Comparison of ENCODE assay signal across 15 cellular contexts in genomic region chr9:133953976-133954709, GRCh38. TPM values are rescaled to one million over a fixed set of nuclear protein-coding genes. Genes with fewer than 3 reads are reported as not detected.
DNase-seq lines count a peak whose midpoint lies in the region; ATAC-seq and TF ChIP-seq lines count a peak whose summit lies in the region.
"Had no signal": no experiment of that assay in that cellular context is flagged by ENCODE, and none has a peak within 500 bp of the region (broad histone marks: within the 10 kb centered on the region; RNA-seq: fewer than 3 reads in every experiment).

No MANE protein-coding gene starts in this region.

- H3K4me2 ChIP-seq in OCI-LY7 (ENCODE audit: low read length) (peak overlapping the region; percentile 69), osteoblast (ENCODE audit: insufficient read depth, low read length) (no peak overlapping the region)

- no peak overlapping the region for H3K4me3 ChIP-seq in CD8-positive, alpha-beta T cell (ENCODE audit: low read depth, low read length)
- H3K4me3 ChIP-seq in OCI-LY7 (ENCODE audit: low read depth, low read length, poor library complexity, severe bottlenecking), result peak overlapping the region; percentile 46
- H3K4me3 ChIP-seq in suprapubic skin, result no peak overlapping the region
- H3K4me3 ChIP-seq in osteoblast (ENCODE audit: insufficient read depth, low read length), result no peak overlapping the region
- H3K4me3 ChIP-seq: cardiac muscle cell, transverse colon had no signal

- no peaks in the 10 kb centered on the region for H3K27me3 ChIP-seq in CD8-positive, alpha-beta T cell (ENCODE audit: insufficient read depth, low read length)
- H3K27me3 ChIP-seq in suprapubic skin, result no peaks in the 10 kb centered on the region
- H3K27me3 ChIP-seq in osteoblast (ENCODE audit: insufficient read depth, low read length), result no peaks in the 10 kb centered on the region
- H3K27me3 ChIP-seq: cardiac muscle cell, transverse colon had no signal

- no peak for TF ChIP-seq POLR2A in suprapubic skin (IDR thresholded peaks at IDR 0.05)

- no peak for TF ChIP-seq CTCF in CD8-positive, alpha-beta T cell (IDR thresholded peaks at IDR 0.05)
- TF ChIP-seq CTCF in OCI-LY7 (conservative IDR thresholded peaks at IDR 0.05; ENCODE audit: low read length) (no peak), suprapubic skin (IDR thresholded peaks at IDR 0.05) (no peak), osteoblast (IDR thresholded peaks at IDR 0.05; ENCODE audit: extremely low read depth, low read depth, low read length) (no peak)

- H3K4me1 Mint-ChIP-seq in CD8-positive, alpha-beta T cell (ENCODE audit: low read depth), result peaks cover 23% of the 10 kb centered on the region
- H3K4me1 Mint-ChIP-seq in naive B cell, result peaks cover 54 to 68% (median 62%) of the 10 kb centered on the region in 3 donors

- intact Hi-C loops in CD8-positive, alpha-beta T cell (cut with DNase I, micrococcal nuclease), result no loop called here
- intact Hi-C loops in OCI-LY7 (cut with micrococcal nuclease; ENCODE audit: unreplicated experiment), result loop anchor here (1.0 kb wide), 1 partner anchor 8 kb away; no protein-coding TSS in a partner anchor

- peak overlapping the region; percentile 67 for H3K4me3 Mint-ChIP-seq in CD8-positive, alpha-beta T cell
- H3K4me3 Mint-ChIP-seq in naive B cell, result peak overlapping the region; percentile 56 to 93 (median 90)

- H3K27ac ChIP-seq in CD8-positive, alpha-beta T cell (ENCODE audit: low read depth, low read length), result no peak overlapping the region
- H3K27ac ChIP-seq in OCI-LY7 (ENCODE audit: low read depth, low read length, poor library complexity, severe bottlenecking), result peak overlapping the region; percentile 93
- H3K27ac ChIP-seq in suprapubic skin, result no peak overlapping the region
- H3K27ac ChIP-seq in osteoblast (ENCODE audit: low read depth, low read length), result no peak overlapping the region
- H3K27ac ChIP-seq: cardiac muscle cell, transverse colon had no signal

- no peak for TF ChIP-seq EP300 in suprapubic skin (IDR thresholded peaks at IDR 0.05)

- peaks cover 14% of the 10 kb centered on the region for H3K4me1 ChIP-seq in CD8-positive, alpha-beta T cell (ENCODE audit: insufficient read depth, low read length)
- H3K4me1 ChIP-seq in OCI-LY7 (ENCODE audit: insufficient read depth, low read length, poor library complexity, severe bottlenecking), result peaks cover 56% of the 10 kb centered on the region
- H3K4me1 ChIP-seq in suprapubic skin, result peaks cover 29% of the 10 kb centered on the region
- H3K4me1 ChIP-seq in osteoblast (ENCODE audit: insufficient read depth, low read length), result peaks cover 17% of the 10 kb centered on the region

- no peaks in the 10 kb centered on the region for H3K36me3 ChIP-seq in CD8-positive, alpha-beta T cell (ENCODE audit: insufficient read depth, low read length)
- H3K36me3 ChIP-seq in OCI-LY7 (ENCODE audit: insufficient read depth, low read length) (no peaks in the 10 kb centered on the region), suprapubic skin (no peaks in the 10 kb centered on the region), osteoblast (ENCODE audit: insufficient read depth, low read length) (no peaks in the 10 kb centered on the region)
- H3K36me3 ChIP-seq: cardiac muscle cell, transverse colon had no signal

- POLR2A ChIA-PET in CD8-positive, alpha-beta T cell (lab: Charles Lee), result no interaction called here
- POLR2A ChIA-PET in OCI-LY7 (lab: Charles Lee), result interaction anchor here (3.9 kb wide), 1 partner anchor 9 kb away, joined by 46 read pairs; no protein-coding TSS in a partner anchor

- 92% methylated on average over 29 of the region's 29 CpGs for WGBS in suprapubic skin

- no peaks in the 10 kb centered on the region for H3K9me3 ChIP-seq in CD8-positive, alpha-beta T cell (ENCODE audit: low read length)
- H3K9me3 ChIP-seq in OCI-LY7 (ENCODE audit: low read length) (no peaks in the 10 kb centered on the region), suprapubic skin (no peaks in the 10 kb centered on the region), osteoblast (ENCODE audit: low read depth, low read length) (no peaks in the 10 kb centered on the region)
- H3K9me3 ChIP-seq: transverse colon had no signal

- no peak overlapping the region; the same call in 1 of the 2 replicates for H2AFZ ChIP-seq in OCI-LY7 (ENCODE audit: low read length)
- H2AFZ ChIP-seq in osteoblast (ENCODE audit: low read length), result no peak overlapping the region

- H3K79me2 ChIP-seq in OCI-LY7 (ENCODE audit: insufficient read depth, low read depth, low read length) (peaks cover 8% of the 10 kb centered on the region; the same call in 1 of the 2 replicates), osteoblast (ENCODE audit: insufficient read depth, low read length) (peaks cover 66% of the 10 kb centered on the region)

- H4K20me1 ChIP-seq in OCI-LY7 (ENCODE audit: insufficient read depth, low read length) (no peaks in the 10 kb centered on the region), osteoblast (ENCODE audit: insufficient read depth, low read length) (peaks cover 44% of the 10 kb centered on the region)

- no peak for ATAC-seq in CD8-positive, alpha-beta T cell
- ATAC-seq in GM18909 (IDR thresholded peaks at IDR 0.05; ENCODE audit: poor library complexity, unreplicated experiment) (peak; percentile 36), naive B cell (ENCODE audit: low read depth in 2 of 2) (peak in 1 of 2 donors; percentile 3), HG02973 (IDR thresholded peaks at IDR 0.05; ENCODE audit: unreplicated experiment) (no peak)

- no peaks in the 10 kb centered on the region for H3K36me3 Mint-ChIP-seq in CD8-positive, alpha-beta T cell
- H3K36me3 Mint-ChIP-seq in naive B cell, result no peaks in the 10 kb centered on the region

- DNase-seq in CD8-positive, alpha-beta T cell, result peak in 1 of 7 experiments; percentile 12
- DNase-seq in OCI-LY7 (ENCODE audit: low spot score) (peak; percentile 43), naive B cell (no peak), pons (ENCODE audit: low spot score) (no peak), suprapubic skin (ENCODE audit: low spot score in 2 of 2) (no peak), osteoblast (ENCODE audit: insufficient read length, low spot score, missing footprints) (no peak)
- DNase-seq: activated T-cell treated with anti-CD3 and anti-CD28 coated beads, Interleukin-2, amount 50 U/mL, for 1 hour; H7; NCI-H1048; NK-92 treated with Interleukin-12 subunit alpha and Interleukin-12 subunit beta, amount 100 ng/mL, for 24 hours; T1000; transverse colon had no signal

- peak overlapping the region; percentile 88 for H3K27ac Mint-ChIP-seq in CD8-positive, alpha-beta T cell
- H3K27ac Mint-ChIP-seq in naive B cell, result peak overlapping the region; percentile 74 to 98 (median 92)

- H3K9me3 Mint-ChIP-seq in CD8-positive, alpha-beta T cell, result no peaks in the 10 kb centered on the region
- H3K9me3 Mint-ChIP-seq in naive B cell, result no peaks in the 10 kb centered on the region

- no peaks in the 10 kb centered on the region for H3K27me3 Mint-ChIP-seq in CD8-positive, alpha-beta T cell (ENCODE audit: low read depth)
- no peaks in the 10 kb centered on the region for H3K27me3 Mint-ChIP-seq in naive B cell

- CTCF ChIA-PET in CD8-positive, alpha-beta T cell (lab: Charles Lee), result no interaction called here
- CTCF ChIA-PET in OCI-LY7 (lab: Charles Lee; ENCODE audit: unreplicated experiment), result interaction anchor here (1.1 kb wide), 1 partner anchor 8 kb away, joined by 5 read pairs; no protein-coding TSS in a partner anchor

- no peaks in the 10 kb centered on the region for H3K9me2 ChIP-seq in OCI-LY7 (ENCODE audit: insufficient read depth, low read length)

- BruUV-seq in OCI-LY7 (replicated peaks; lab: Mats Ljungman, UMichigan), result no TSS peak

RNA-seq across cellular contexts. Expression of gene VAV2, which starts 38.0 kb away (rescaled TPM):
- 1 to 10 TPM; 2.0 to 4.3 TPM for total RNA-seq in CD8-positive, alpha-beta T cell
- 10.6 and 11.0 TPM in 2 replicates for total RNA-seq in OCI-LY7 (2014; rRNA removed; shearing (Covaris generic))
- total RNA-seq in OCI-LY7 (2022) (23.2 and 27.8 TPM in 2 replicates), suprapubic skin (10 to 100 TPM in 1 of 4 donors, 1 to 10 TPM in 3; 5.2 to 10.3 (median 6.4) TPM), osteoblast (8.0 and 8.8 TPM in 2 replicates)
- 10 to 100 TPM in 5 of 6 donors, 1 to 10 TPM in 1; 5.7 to 33.3 (median 15.2) TPM for polyA plus RNA-seq in naive B cell (ENCODE audit: low read depth in 6 of 6)
